11 cellular contexts compared by ENCODE assay signal in the genomic region with DNA sequence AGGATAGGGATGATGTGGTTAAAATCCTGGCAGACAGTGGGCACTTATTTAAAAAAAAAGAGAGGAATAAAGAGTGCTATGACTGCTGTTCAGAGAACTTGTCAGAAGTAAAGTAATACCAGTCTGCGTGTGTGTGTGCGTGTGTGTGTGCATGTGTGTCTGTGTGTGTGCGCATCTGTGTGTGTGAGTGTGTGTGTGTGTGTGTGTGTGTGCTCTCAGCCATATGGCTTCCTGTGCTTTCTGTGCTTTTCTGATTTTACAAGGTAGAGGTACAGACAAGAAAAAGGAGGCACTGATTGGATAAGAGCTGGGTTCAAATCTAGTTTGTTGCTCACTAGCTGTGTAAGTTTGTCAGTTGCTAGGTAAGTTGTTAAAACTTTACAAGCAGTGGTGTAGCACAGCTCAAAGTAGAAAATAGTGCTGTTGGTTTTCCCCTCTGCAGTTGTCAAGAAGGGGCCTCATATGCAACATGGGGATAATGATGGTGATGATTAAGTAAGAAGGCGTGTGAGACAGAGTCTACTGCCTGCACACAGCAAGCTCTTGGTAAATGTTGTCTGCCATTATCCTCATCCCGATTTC.
DNase-seq lines count a peak whose midpoint lies in the region; ATAC-seq, FAIRE-seq and TF ChIP-seq lines count a peak whose summit lies in the region.
"Had no signal": no experiment of that assay in that cellular context is flagged by ENCODE, and none has a peak within 500 bp of the region (broad histone marks: within the 10 kb centered on the region; RNA-seq: fewer than 3 reads in every experiment).

No MANE protein-coding gene starts in this region.

- intact Hi-C loops in stomach (cut with DNase I; ENCODE audit: low total_unique reads), result no loop called here

- H3K9me3 ChIP-seq in stomach, result no peaks in the 10 kb centered on the region
- H3K9me3 ChIP-seq: SJCRH30, upper lobe of left lung had no signal

- ATAC-seq in WTC11, result no peak
- ATAC-seq in effector memory CD8-positive, alpha-beta T cell (replicated peaks), result no peak
- ATAC-seq in esophagus mucosa, result no peak

- peaks cover 13 to 32% (median 22%) of the 10 kb centered on the region in 4 donors for H3K4me1 ChIP-seq in stomach

- peak; percentile 71 for DNase-seq in A172 (ENCODE audit: low spot score)
- DNase-seq in GM12891 (ENCODE audit: insufficient read length, low spot score), result no peak
- no peak for DNase-seq in WTC11 (ENCODE audit: low spot score)
- DNase-seq in foreskin fibroblast, result peak; percentile 33 to 74
- DNase-seq in effector memory CD8-positive, alpha-beta T cell, result no peak
- DNase-seq in stomach, result no peak
- DNase-seq in D721Med (ENCODE audit: insufficient read length, low spot score), result no peak
- DNase-seq: GDM1, upper lobe of left lung had no signal

- H3K36me3 Mint-ChIP-seq in WTC11, result no peaks in the 10 kb centered on the region
- H3K36me3 Mint-ChIP-seq in effector memory CD8-positive, alpha-beta T cell (ENCODE audit: insufficient read depth), result no peaks in the 10 kb centered on the region

- H3K27me3 ChIP-seq in stomach, result no peaks in the 10 kb centered on the region
- H3K27me3 ChIP-seq: SJCRH30, upper lobe of left lung had no signal

- H3K4me1 Mint-ChIP-seq in WTC11, result peaks cover 61% of the 10 kb centered on the region
- peaks cover 20 to 35% of the 10 kb centered on the region in 2 donors for H3K4me1 Mint-ChIP-seq in effector memory CD8-positive, alpha-beta T cell (ENCODE audit: low read depth in 2 of 2)

- no peaks in the 10 kb centered on the region for H3K9me3 Mint-ChIP-seq in WTC11
- no peaks in the 10 kb centered on the region for H3K9me3 Mint-ChIP-seq in effector memory CD8-positive, alpha-beta T cell

- H3K27me3 Mint-ChIP-seq in WTC11 (ENCODE audit: low read depth), result no peaks in the 10 kb centered on the region
- no peaks in the 10 kb centered on the region for H3K27me3 Mint-ChIP-seq in effector memory CD8-positive, alpha-beta T cell

- POLR2A ChIA-PET in WTC11 (lab: Charles Lee), result interaction anchor here (0.5 kb wide), 1 partner anchor 8 kb away, joined by 3 read pairs; no protein-coding TSS in a partner anchor

- no peak for TF ChIP-seq POLR2A in GM12891 (IDR thresholded peaks at IDR 0.05; ENCODE audit: low read depth, low read length)
- TF ChIP-seq POLR2A in stomach (IDR thresholded peaks at IDR 0.05), result no peak

- TF ChIP-seq CTCF in WTC11 (IDR thresholded peaks at IDR 0.05) (no peak), foreskin fibroblast (IDR thresholded peaks at IDR 0.05; ENCODE audit: low read depth, low read length) (no peak), stomach (IDR thresholded peaks at IDR 0.05) (no peak), D721Med (IDR thresholded peaks at IDR 0.05; ENCODE audit: insufficient read depth, missing control alignments) (no peak)

- WGBS in stomach, 5 donors, result 70 to 94% (median 76%) methylated on average over 5 of the region's 5 CpGs

- H3K4me3 ChIP-seq in foreskin fibroblast (ENCODE audit: low read depth in 1 of 2, low read length in 2 of 2), result no peak overlapping the region
- no peak overlapping the region for H3K4me3 ChIP-seq in stomach
- H3K4me3 ChIP-seq: SJCRH30, upper lobe of left lung had no signal

- no peak overlapping the region for H3K4me3 Mint-ChIP-seq in WTC11
- no peak overlapping the region for H3K4me3 Mint-ChIP-seq in effector memory CD8-positive, alpha-beta T cell

- no peaks in the 10 kb centered on the region for H3K36me3 ChIP-seq in stomach
- H3K36me3 ChIP-seq: SJCRH30, upper lobe of left lung had no signal

- CTCF ChIA-PET in WTC11 (lab: Charles Lee), result interaction anchor here (1.0 to 1.1 kb wide), 2 partner anchors 10 to 152 kb away, joined by 3 to 4 read pairs; no protein-coding TSS in a partner anchor

- FAIRE-seq in GM12891 (lab: Jason Lieb, UNC) (peak; percentile 75), D721Med (lab: Jason Lieb, UNC) (no peak)

- TF ChIP-seq EP300 in stomach (IDR thresholded peaks at IDR 0.05), result no peak

- H3K27ac ChIP-seq in stomach, result no peak overlapping the region
- H3K27ac ChIP-seq: SJCRH30, upper lobe of left lung had no signal

- H3K27ac Mint-ChIP-seq in WTC11, result peak overlapping the region; percentile 34; the same call in 1 of the 2 replicates
- H3K27ac Mint-ChIP-seq in effector memory CD8-positive, alpha-beta T cell, result peak overlapping the region in 1 of 2 donors; percentile 35

TF ChIP-seq in GM12891, 5 proteins besides CTCF, POLR2A, EP300 and RAD21:
- TF ChIP-seq SPI1 (IDR thresholded peaks at IDR 0.05; ENCODE audit: low read depth, low read length), result no peak
TF ChIP-seq in GM12891: peak in this region for 0.

TF ChIP-seq in WTC11, 78 proteins besides CTCF, POLR2A, EP300 and RAD21:
- TF ChIP-seq ZBTB43 (CRISPR knock-in tag; IDR thresholded peaks at IDR 0.05), result no peak
- no peak for TF ChIP-seq ZBTB21 (CRISPR knock-in tag; IDR thresholded peaks at IDR 0.05; ENCODE audit: borderline replicate concordance)
- TF ChIP-seq CREM (CRISPR knock-in tag; IDR thresholded peaks at IDR 0.05), result no peak
- no peak for TF ChIP-seq RELA (CRISPR knock-in tag; IDR thresholded peaks at IDR 0.05; ENCODE audit: borderline replicate concordance)
- no peak for TF ChIP-seq ATF2 (CRISPR knock-in tag; IDR thresholded peaks at IDR 0.05; ENCODE audit: borderline replicate concordance, low read depth)
- TF ChIP-seq TEAD1 (CRISPR knock-in tag; IDR thresholded peaks at IDR 0.05), result no peak
- no peak for TF ChIP-seq USF2 (CRISPR knock-in tag; IDR thresholded peaks at IDR 0.05)
- TF ChIP-seq FOXK1 (CRISPR knock-in tag; IDR thresholded peaks at IDR 0.05), result no peak
- TF ChIP-seq, protein P1, sequence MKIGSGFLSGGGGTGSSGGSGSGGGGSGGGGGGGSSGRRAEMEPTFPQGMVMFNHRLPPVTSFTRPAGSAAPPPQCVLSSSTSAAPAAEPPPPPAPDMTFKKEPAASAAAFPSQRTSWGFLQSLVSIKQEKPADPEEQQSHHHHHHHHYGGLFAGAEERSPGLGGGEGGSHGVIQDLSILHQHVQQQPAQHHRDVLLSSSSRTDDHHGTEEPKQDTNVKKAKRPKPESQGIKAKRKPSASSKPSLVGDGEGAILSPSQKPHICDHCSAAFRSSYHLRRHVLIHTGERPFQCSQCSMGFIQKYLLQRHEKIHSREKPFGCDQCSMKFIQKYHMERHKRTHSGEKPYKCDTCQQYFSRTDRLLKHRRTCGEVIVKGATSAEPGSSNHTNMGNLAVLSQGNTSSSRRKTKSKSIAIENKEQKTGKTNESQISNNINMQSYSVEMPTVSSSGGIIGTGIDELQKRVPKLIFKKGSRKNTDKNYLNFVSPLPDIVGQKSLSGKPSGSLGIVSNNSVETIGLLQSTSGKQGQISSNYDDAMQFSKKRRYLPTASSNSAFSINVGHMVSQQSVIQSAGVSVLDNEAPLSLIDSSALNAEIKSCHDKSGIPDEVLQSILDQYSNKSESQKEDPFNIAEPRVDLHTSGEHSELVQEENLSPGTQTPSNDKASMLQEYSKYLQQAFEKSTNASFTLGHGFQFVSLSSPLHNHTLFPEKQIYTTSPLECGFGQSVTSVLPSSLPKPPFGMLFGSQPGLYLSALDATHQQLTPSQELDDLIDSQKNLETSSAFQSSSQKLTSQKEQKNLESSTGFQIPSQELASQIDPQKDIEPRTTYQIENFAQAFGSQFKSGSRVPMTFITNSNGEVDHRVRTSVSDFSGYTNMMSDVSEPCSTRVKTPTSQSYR (CRISPR knock-in tag; IDR thresholded peaks at IDR 0.05), result no peak

Comparison
In these comparisons a context has a peak if more than half of its experiments do, and no peak if none do; other contexts are left out.
1. DNase-seq: peak in A172 (single experiment) and foreskin fibroblast (2 of 2); none in GM12891 (single experiment), WTC11 (single experiment), effector memory CD8-positive, alpha-beta T cell (0 of 3), stomach (single experiment) and D721Med (single experiment).